ENCODE assay signal across 22 cellular contexts in the genomic region with DNA sequence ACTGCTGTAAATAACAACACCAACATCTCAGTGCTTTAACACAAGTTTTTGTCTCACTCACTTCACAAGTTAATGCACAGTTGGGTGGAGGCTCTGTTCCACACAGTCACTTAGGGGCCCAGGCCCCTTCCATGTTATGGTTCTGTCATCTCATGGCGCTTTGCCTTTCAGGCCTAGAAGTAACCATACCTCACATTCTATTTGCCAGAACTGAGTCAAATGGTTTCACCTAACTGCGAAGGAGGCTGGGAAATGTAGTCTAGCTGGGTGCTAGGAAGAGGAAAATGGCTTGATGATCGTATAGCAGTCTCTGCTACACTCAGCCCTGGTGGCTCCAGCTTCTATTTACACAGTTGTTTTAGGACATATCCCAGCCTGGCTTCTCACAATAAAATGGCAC. TPM values are rescaled to one million over a fixed set of nuclear protein-coding genes. Genes with fewer than 3 reads are reported as not detected.
A peak's percentile ranks its signal among the peaks of the same experiment; 100 is the strongest.
DNase-seq lines count a peak whose midpoint lies in the region; ATAC-seq and TF ChIP-seq lines count a peak whose summit lies in the region.
"Had no signal": no experiment of that assay in that cellular context is flagged by ENCODE, and none has a peak within 500 bp of the region (broad histone marks: within the 10 kb centered on the region; RNA-seq: fewer than 3 reads in every experiment).

No MANE protein-coding gene starts in this region.

- no peaks in the 10 kb centered on the region for H4K20me1 ChIP-seq in SK-N-SH (ENCODE audit: insufficient read depth)
- H4K20me1 ChIP-seq in Karpas-422 (ENCODE audit: insufficient read depth, low read depth, low read length) = no peaks in the 10 kb centered on the region
- H4K20me1 ChIP-seq: BLaER1 had no signal

- no peak overlapping the region for H3K4me3 Mint-ChIP-seq in osteocyte (ENCODE audit: unreplicated experiment)
- H3K4me3 Mint-ChIP-seq: activated CD4-positive, alpha-beta T cell treated with anti-CD3 and anti-CD28 coated beads, Interleukin-2, amount 10 ng/mL, durations not matched to agents 7 days and 5 days; activated T-cell treated with anti-CD3 and anti-CD28 coated beads, Interleukin-2, amount 50 U/mL, for 24 hours; naive thymus-derived CD8-positive, alpha-beta T cell had no signal

- no peaks in the 10 kb centered on the region for H3K79me2 ChIP-seq in SK-N-SH (ENCODE audit: insufficient read depth)
- H3K79me2 ChIP-seq in Karpas-422 (ENCODE audit: low read length) = no peaks in the 10 kb centered on the region
- H3K79me2 ChIP-seq: parathyroid adenoma had no signal

- no peak overlapping the region for H3K9ac ChIP-seq in SK-N-SH
- H3K9ac ChIP-seq in Karpas-422 (ENCODE audit: low read length) = no peak overlapping the region
- H3K9ac ChIP-seq: BLaER1, parathyroid adenoma had no signal

- no peaks in the 10 kb centered on the region for H3K9me3 Mint-ChIP-seq in osteocyte (ENCODE audit: unreplicated experiment)
- H3K9me3 Mint-ChIP-seq: activated CD4-positive, alpha-beta T cell treated with anti-CD3 and anti-CD28 coated beads, Interleukin-2, amount 10 ng/mL, durations not matched to agents 7 days and 5 days; activated naive CD4-positive, alpha-beta T cell treated with anti-CD3 and anti-CD28 coated beads, Interleukin-2, amount 50 U/mL, for 72 hours; activated T-cell treated with anti-CD3 and anti-CD28 coated beads, Interleukin-2, amount 50 U/mL, for 24 hours; naive thymus-derived CD8-positive, alpha-beta T cell had no signal

- H3K27me3 ChIP-seq in SK-N-SH (ENCODE audit: insufficient read depth) (no peaks in the 10 kb centered on the region), Karpas-422 (ENCODE audit: low read length) (no peaks in the 10 kb centered on the region), psoas muscle (ENCODE audit: insufficient read depth in 3 of 3, low read length in 2 of 3) (no peaks in the 10 kb centered on the region)
- H3K27me3 ChIP-seq: BLaER1, uterus had no signal

- CTCF ChIA-PET in SK-N-SH (lab: Yijun Ruan, JAX) = interaction anchor here (2.2 to 5.2 kb wide), 3 partner anchors 10 to 188 kb away, joined by 12 to 51 read pairs (median 22); no protein-coding TSS in a partner anchor

- H3K27ac ChIP-seq in SK-N-SH (ENCODE audit: low read depth in 2 of 2, low read length in 1 of 2) (no peak overlapping the region), Karpas-422 (ENCODE audit: low read length) (no peak overlapping the region), psoas muscle (no peak overlapping the region)
- H3K27ac ChIP-seq: A549, BLaER1, heart right ventricle, parathyroid adenoma, uterus had no signal

- H3K9me2 ChIP-seq in SK-N-SH = no peaks in the 10 kb centered on the region
- no peaks in the 10 kb centered on the region for H3K9me2 ChIP-seq in Karpas-422 (replicated peaks; ENCODE audit: insufficient read depth, low read length)

- H3K36me3 Mint-ChIP-seq in osteocyte (ENCODE audit: unreplicated experiment) = no peaks in the 10 kb centered on the region
- H3K36me3 Mint-ChIP-seq: activated naive CD4-positive, alpha-beta T cell treated with anti-CD3 and anti-CD28 coated beads, Interleukin-2, amount 50 U/mL, for 72 hours; naive thymus-derived CD8-positive, alpha-beta T cell had no signal

- WGBS in SK-N-SH (ENCODE audit: low lambda C conversion rate) = 76% methylated on average over 3 of the region's 3 CpGs
- WGBS in psoas muscle, 3 donors = 88 to 94% (median 94%) methylated on average over 3 of the region's 3 CpGs

- no peak for TF ChIP-seq CTCF in SK-N-SH (IDR thresholded peaks at IDR 0.05)
- no peak for TF ChIP-seq CTCF in choroid plexus epithelial cell (conservative IDR thresholded peaks at IDR 0.05; ENCODE audit: low read depth, low read length)
- TF ChIP-seq CTCF in osteocyte (IDR thresholded peaks at IDR 0.05) = no peak
- no peak for TF ChIP-seq CTCF in psoas muscle (IDR thresholded peaks at IDR 0.05)

- no peak overlapping the region for H3K27ac Mint-ChIP-seq in osteocyte (ENCODE audit: unreplicated experiment)
- H3K27ac Mint-ChIP-seq: activated CD4-positive, alpha-beta T cell treated with anti-CD3 and anti-CD28 coated beads, Interleukin-2, amount 10 ng/mL, durations not matched to agents 7 days and 5 days; activated naive CD4-positive, alpha-beta T cell treated with anti-CD3 and anti-CD28 coated beads, Interleukin-2, amount 50 U/mL, for 72 hours; activated T-cell treated with anti-CD3 and anti-CD28 coated beads, Interleukin-2, amount 50 U/mL, for 24 hours had no signal

- H3K4me1 Mint-ChIP-seq in osteocyte (ENCODE audit: unreplicated experiment) = no peaks in the 10 kb centered on the region

- H3K4me1 ChIP-seq in SK-N-SH (ENCODE audit: control insufficient read depth in 1 of 2, insufficient read depth in 2 of 2, low read depth in 1 of 2, low read length in 1 of 2) (peaks cover 0 to 8% of the 10 kb centered on the region in 2 experiments; a peak in 1 of 4 replicates), Karpas-422 (ENCODE audit: low read length) (no peaks in the 10 kb centered on the region), psoas muscle (no peaks in the 10 kb centered on the region)
- H3K4me1 ChIP-seq: A549, heart right ventricle, parathyroid adenoma, uterus had no signal

- H3K9me3 ChIP-seq in SK-N-SH (no peaks in the 10 kb centered on the region), Karpas-422 (ENCODE audit: low read length) (no peaks in the 10 kb centered on the region), psoas muscle (no peaks in the 10 kb centered on the region)
- H3K9me3 ChIP-seq: A549, BLaER1, heart right ventricle, uterus had no signal

- intact Hi-C loops in psoas muscle (cut with DNase I) = loop anchor here in 1 of 2 donors (2.0 kb wide), 1 partner anchor 187 kb away; no protein-coding TSS in a partner anchor

- H2AFZ ChIP-seq in SK-N-SH (ENCODE audit: low read depth) (no peak overlapping the region), Karpas-422 (ENCODE audit: low read length) (peak overlapping the region; percentile 41; the same call in 1 of the 2 replicates)
- H2AFZ ChIP-seq: parathyroid adenoma had no signal

- peak; percentile 49; the same call in 2 of the 3 replicates for ATAC-seq in SK-N-SH treated with all-trans-retinoic acid at 6 μM for 48 hours
- no peak for ATAC-seq in psoas muscle
- ATAC-seq: heart right ventricle; naive thymus-derived CD8-positive, alpha-beta T cell had no signal

- peaks cover 2% of the 10 kb centered on the region for H3K27me3 Mint-ChIP-seq in osteocyte (ENCODE audit: unreplicated experiment)
- H3K27me3 Mint-ChIP-seq: activated T-cell treated with anti-CD3 and anti-CD28 coated beads, Interleukin-2, amount 50 U/mL, for 24 hours had no signal

- TF ChIP-seq EP300 in SK-N-SH (IDR thresholded peaks at IDR 0.05; ENCODE audit: borderline replicate concordance in 1 of 2, low read depth in 1 of 2, low read length in 1 of 2) = no peak

- no peaks in the 10 kb centered on the region for H3K36me3 ChIP-seq in SK-N-SH (replicated peaks in 1 of 2; ENCODE audit: control insufficient read depth in 1 of 2, insufficient read depth in 2 of 2, low read length in 1 of 2)
- no peaks in the 10 kb centered on the region for H3K36me3 ChIP-seq in Karpas-422 (ENCODE audit: insufficient read depth, low read length)
- H3K36me3 ChIP-seq in psoas muscle (ENCODE audit: insufficient read depth in 1 of 2, low read depth in 1 of 2) = no peaks in the 10 kb centered on the region
- H3K36me3 ChIP-seq: BLaER1, heart right ventricle, uterus had no signal

- H3K4me3 ChIP-seq in SK-N-SH (ENCODE audit: low read depth in 2 of 2, low read length in 1 of 2) (no peak overlapping the region), Karpas-422 (ENCODE audit: low read length) (no peak overlapping the region), choroid plexus epithelial cell (ENCODE audit: low read depth, low read length) (no peak overlapping the region), psoas muscle (no peak overlapping the region)
- H3K4me3 ChIP-seq: A549, BLaER1, heart right ventricle, uterus had no signal

- no peak for DNase-seq in SK-N-SH
- peak; percentile 51 for DNase-seq in Karpas-422
- DNase-seq in choroid plexus epithelial cell (ENCODE audit: low read depth) = peak; percentile 23
- DNase-seq in osteocyte (ENCODE audit: extremely low spot score, unreplicated experiment) = peak; percentile 25
- DNase-seq in D341Med (ENCODE audit: low spot score) = no peak
- no peak for DNase-seq in NCI-H1417 (lab: John Stamatoyannopoulos, UW)
- no peak for DNase-seq in psoas muscle
- DNase-seq: activated CD4-positive, alpha-beta T cell treated with anti-CD3 and anti-CD28 coated beads, Interleukin-2, amount 10 ng/mL, durations not matched to agents 7 days and 5 days; activated T-cell treated with anti-CD3 and anti-CD28 coated beads, Interleukin-2, amount 50 U/mL, for 24 hours; Calu3; HCEC 1CT; heart right ventricle; naive thymus-derived CD8-positive, alpha-beta T cell; NCI-H2029 treated with DMSO at 0.1 percent for 48 hours; stimulated activated CD4-positive, alpha-beta T cell treated with anti-CD3 and anti-CD28 coated beads, Interleukin-2, amount 100 ng/mL, for 24 hours; SW 1271; uterus had no signal

- H3F3A ChIP-seq in SK-N-SH (replicated peaks; ENCODE audit: insufficient read depth) = no peaks in the 10 kb centered on the region

- TF ChIP-seq RAD21 in SK-N-SH (IDR thresholded peaks at IDR 0.05; ENCODE audit: low read length) = no peak

- H3K4me2 ChIP-seq in SK-N-SH = no peak overlapping the region
- no peak overlapping the region for H3K4me2 ChIP-seq in Karpas-422 (ENCODE audit: low read depth, low read length, poor library complexity, severe bottlenecking)
- H3K4me2 ChIP-seq: A549, BLaER1 had no signal

- POLR2A ChIA-PET in SK-N-SH (lab: Yijun Ruan, JAX) = no interaction called here

TF ChIP-seq in SK-N-SH treated with all-trans-retinoic acid at 6 μM for 48 hours, 23 proteins besides CTCF, POLR2A, EP300 and RAD21 (continues in another document):
- no peak for TF ChIP-seq GLIS3 (CRISPR knock-in tag; IDR thresholded peaks at IDR 0.05)

TF ChIP-seq in SK-N-SH, 30 proteins besides CTCF, POLR2A, EP300 and RAD21 (continues in another document):
- no peak for TF ChIP-seq YY1 (IDR thresholded peaks at IDR 0.05; ENCODE audit: low read depth)
- TF ChIP-seq TAF1 (IDR thresholded peaks at IDR 0.05; ENCODE audit: borderline replicate concordance, low read depth, low read length) = no peak
- TF ChIP-seq SIN3A (IDR thresholded peaks at IDR 0.05; ENCODE audit: borderline replicate concordance, low read depth, low read length) = no peak
- no peak for TF ChIP-seq FOSL2 (IDR thresholded peaks at IDR 0.05; ENCODE audit: borderline replicate concordance, low read depth)

RNA-seq across cellular contexts. Expression of gene MVB12B, which starts 23.1 kb away (rescaled TPM):
- 3.7 and 5.1 TPM in 2 replicates for polyA plus RNA-seq in SK-N-SH (2012; rRNA removed)
- polyA plus RNA-seq in SK-N-SH (2012; cell fraction: cytosol; rRNA removed) = 4.4 and 6.2 TPM in 2 replicates
- polyA plus RNA-seq in SK-N-SH (2012; cell fraction: nucleus; rRNA removed) = 6.4 and 6.8 TPM in 2 replicates
- total RNA-seq in Karpas-422 (2014; rRNA removed; shearing (Covaris generic); ENCODE audit: low replicate concordance) = 0.25 TPM in 1 of 2 replicates, not detected in the other
- 18.7 and 20.2 TPM in 2 replicates for total RNA-seq in osteocyte
- 10 to 100 TPM in 3 of 4 donors, 1 to 10 TPM in 1; 7.8 to 25.6 (median 15.1) TPM for total RNA-seq in psoas muscle
- 10 to 100 TPM in 1 of 3 donors, 1 to 10 TPM in 2; 1.5 to 11.6 (median 3.8) TPM for polyA plus RNA-seq in psoas muscle

Comparison
In these comparisons a context has a peak if more than half of its experiments do, and no peak if none do; other contexts are left out.
1. DNase-seq: peak in Karpas-422 (single experiment), choroid plexus epithelial cell (single experiment) and osteocyte (single experiment); none in SK-N-SH (single experiment), D341Med (single experiment), NCI-H1417 (0 of 3) and psoas muscle (0 of 2).